ENCODE assay signal across 8 cellular contexts in the genomic region with DNA sequence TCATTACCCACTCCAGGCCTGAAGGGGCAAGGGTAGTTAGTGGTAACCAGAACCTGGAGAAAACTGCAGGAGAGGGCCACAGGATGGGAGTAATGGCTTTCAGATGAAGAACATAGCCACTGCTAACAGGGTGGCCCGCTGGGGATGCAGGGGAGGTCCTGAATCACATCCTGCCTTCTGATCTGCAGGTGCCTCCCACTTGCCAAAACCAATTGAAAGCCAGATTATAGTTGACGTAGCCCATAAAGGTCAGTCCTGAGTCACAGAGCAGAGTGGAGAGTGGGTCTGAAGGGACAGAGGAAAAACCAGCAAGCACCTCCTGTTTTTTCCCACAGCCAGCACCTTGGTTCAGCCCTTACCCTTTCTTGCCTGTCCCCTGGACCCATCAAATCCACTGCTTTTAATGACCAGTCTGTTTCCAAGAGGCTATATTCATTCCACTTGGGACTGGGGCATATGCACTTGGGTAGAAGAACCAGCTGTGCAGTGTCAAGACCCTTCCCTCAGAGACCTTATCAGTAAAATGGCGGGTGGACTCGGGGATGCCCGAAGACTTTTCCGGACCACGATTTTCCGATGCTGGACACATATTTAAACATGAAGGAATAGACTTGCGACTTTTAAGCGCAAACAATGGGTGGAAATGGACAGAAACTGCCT. TPM values are rescaled to one million over a fixed set of nuclear protein-coding genes. Genes with fewer than 3 reads are reported as not detected.
DNase-seq lines count a peak whose midpoint lies in the region; FAIRE-seq and TF ChIP-seq lines count a peak whose summit lies in the region.

No MANE protein-coding gene starts in this region.

- peak overlapping the region; percentile 48 for H3K4me3 ChIP-seq in HL-60 (replicated peaks; ENCODE audit: insufficient read depth, low read length)

- H3K36me3 Mint-ChIP-seq in chondrocyte (ENCODE audit: low read depth) = no peaks in the 10 kb centered on the region

- no peaks in the 10 kb centered on the region for H3K27me3 Mint-ChIP-seq in chondrocyte (ENCODE audit: low read depth)

- H3K9me3 Mint-ChIP-seq in chondrocyte (ENCODE audit: low read depth) = peaks cover 8% of the 10 kb centered on the region

- H3K27me3 ChIP-seq in HL-60 (ENCODE audit: insufficient read depth, poor library complexity, severe bottlenecking) (peaks cover 34% of the 10 kb centered on the region), layer of hippocampus (ENCODE audit: control insufficient read depth, insufficient read depth, low read length) (no peaks in the 10 kb centered on the region)

- H3K4me3 Mint-ChIP-seq in chondrocyte (ENCODE audit: unreplicated experiment) = peak overlapping the region; percentile 94

- peak overlapping the region; percentile 77 for H3K27ac Mint-ChIP-seq in chondrocyte (ENCODE audit: unreplicated experiment)

- H3K4me1 Mint-ChIP-seq in chondrocyte (ENCODE audit: low read depth) = peaks cover 27% of the 10 kb centered on the region

- DNase-seq in EH (ENCODE audit: low read depth) (peak; percentile 87), HL-60 (ENCODE audit: low read depth in 1 of 2, low spot score in 1 of 2) (no peak), SW480 (ENCODE audit: low spot score) (peak; percentile 97), chondrocyte (ENCODE audit: low spot score) (no peak), GM19239 (ENCODE audit: insufficient read length, low spot score) (no peak), SKM-1 treated with dmso at 0.1 percent for 144 hours (lab: John Stamatoyannopoulos, UW; ENCODE audit: unreplicated experiment) (no peak)
- peak; percentile 22 for DNase-seq in stimulated activated CD4-positive, alpha-beta T cell treated with anti-CD3 and anti-CD28 coated beads, Interleukin-4, amount 100 ng/mL, for 1 hour

- H3K27ac ChIP-seq in HL-60 (replicated peaks) = no peak overlapping the region
- H3K27ac ChIP-seq in layer of hippocampus (ENCODE audit: low read depth, low read length) = peak overlapping the region; percentile 75

- no peak for FAIRE-seq in GM19239 (lab: Jason Lieb, UNC)

- no peak for TF ChIP-seq CTCF in HL-60 (IDR thresholded peaks at IDR 0.05; ENCODE audit: insufficient read depth, low read length)
- no peak for TF ChIP-seq CTCF in chondrocyte (IDR thresholded peaks at IDR 0.05)

RNA-seq across cellular contexts. Expression of a gene that starts 0.6 kb away (rescaled TPM):
- 2.8 to 3.9 TPM (median 3.8 TPM) in 3 replicates for total RNA-seq in chondrocyte

RNA-seq across cellular contexts. Expression of a gene that starts 43.7 kb away (rescaled TPM):
- total RNA-seq in chondrocyte = 29.3 to 38.1 TPM (median 30.8 TPM) in 3 replicates

Comparison
In these comparisons a context has a peak if more than half of its experiments do, and no peak if none do; other contexts are left out.
1. DNase-seq: peak in EH (single experiment), SW480 (single experiment) and stimulated activated CD4-positive, alpha-beta T cell treated with anti-CD3 and anti-CD28 coated beads, Interleukin-4, amount 100 ng/mL, for 1 hour (single experiment); none in HL-60 (0 of 2), chondrocyte (single experiment), GM19239 (single experiment) and SKM-1 treated with dmso at 0.1 percent for 144 hours (single experiment).